In the genomic region with DNA sequence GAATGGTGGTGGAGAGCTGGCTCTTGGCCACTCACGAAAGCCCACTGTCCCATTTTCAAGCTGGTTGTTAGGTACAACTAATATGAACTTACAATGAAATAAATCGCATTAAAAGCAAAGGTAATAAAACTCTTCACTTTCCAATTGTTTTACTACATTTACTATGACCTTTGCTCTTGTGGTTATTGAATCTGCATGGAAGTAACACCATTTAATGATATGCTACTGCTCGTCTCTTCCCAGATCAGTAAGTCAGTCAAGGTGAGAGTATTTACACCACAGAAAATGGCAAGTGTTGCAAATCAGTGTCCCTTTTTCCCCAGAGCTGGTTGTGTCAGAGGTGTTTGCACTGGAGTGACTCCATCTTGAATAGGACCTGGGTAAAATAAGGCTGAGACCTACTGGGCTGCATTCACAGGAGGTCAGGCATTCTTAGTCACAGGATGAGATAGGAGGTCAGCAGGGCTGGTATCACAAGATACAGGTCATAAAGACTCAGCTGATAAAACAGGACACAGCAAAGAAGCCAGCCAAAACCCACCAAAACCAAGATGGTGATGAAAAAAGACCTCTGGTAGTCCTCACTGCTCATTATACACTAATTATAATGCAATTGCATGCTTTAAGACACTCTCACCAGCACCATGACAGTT, we compare ENCODE assay signal across 12 cellular contexts. TPM values are rescaled to one million over a fixed set of nuclear protein-coding genes. Genes with fewer than 3 reads are reported as not detected.
DNase-seq lines count a peak whose midpoint lies in the region; ATAC-seq and TF ChIP-seq lines count a peak whose summit lies in the region.
"Had no signal": no experiment of that assay in that cellular context is flagged by ENCODE, and none has a peak within 500 bp of the region (broad histone marks: within the 10 kb centered on the region; RNA-seq: fewer than 3 reads in every experiment).

No MANE protein-coding gene starts in this region.

- peaks cover 0 to 86% (median 68%) of the 10 kb centered on the region in 9 donors for H3K4me1 ChIP-seq in heart right ventricle
- peaks cover 2% of the 10 kb centered on the region for H3K4me1 ChIP-seq in right cardiac atrium (ENCODE audit: control insufficient read depth, insufficient read depth, low read length)
- peaks cover 52 to 80% of the 10 kb centered on the region in 2 donors for H3K4me1 ChIP-seq in left lung
- peaks cover 33% of the 10 kb centered on the region for H3K4me1 ChIP-seq in thymus (ENCODE audit: control insufficient read depth, insufficient read depth, low read length)
- H3K4me1 ChIP-seq in adrenal gland (replicated peaks in 1 of 2) = peaks cover 4 to 20% of the 10 kb centered on the region in 2 donors

- no peak for DNase-seq in heart right ventricle
- DNase-seq in right cardiac atrium = no peak
- DNase-seq in WTC11 (ENCODE audit: low spot score) = no peak
- no peak for DNase-seq in left lung
- DNase-seq in adrenal gland = no peak
- DNase-seq: activated T-cell treated with anti-CD3 and anti-CD28 coated beads, Interleukin-2, amount 50 U/mL, for 4 hours; dermis blood vessel endothelial cell; glutamatergic neuron had no signal

- H3K27ac ChIP-seq in heart right ventricle (peak overlapping the region in 6 of 10 donors; percentile 28 to 88 (median 52)), right cardiac atrium (ENCODE audit: low read length) (no peak overlapping the region), left lung (peak overlapping the region; percentile 49 to 67), thymus (ENCODE audit: low read depth) (peak overlapping the region; percentile 38), adrenal gland (peak overlapping the region in 1 of 5 donors; percentile 14)

- no peaks in the 10 kb centered on the region for H3K9me3 Mint-ChIP-seq in WTC11
- H3K9me3 Mint-ChIP-seq: activated T-cell treated with anti-CD3 and anti-CD28 coated beads, Interleukin-2, amount 50 U/mL, for 4 hours had no signal

- 92 to 93% methylated on average over 3 of the region's 3 CpGs for WGBS in heart right ventricle, 2 donors
- 82% methylated on average over 3 of the region's 3 CpGs for WGBS in right cardiac atrium
- WGBS in thymus = 96% methylated on average over 3 of the region's 3 CpGs
- 68 to 82% (median 76%) methylated on average over 3 of the region's 3 CpGs for WGBS in adrenal gland, 4 donors

- no peak overlapping the region for H3K4me3 ChIP-seq in heart right ventricle
- no peak overlapping the region for H3K4me3 ChIP-seq in right cardiac atrium (ENCODE audit: low read length)
- no peak overlapping the region for H3K4me3 ChIP-seq in left lung
- no peak overlapping the region for H3K4me3 ChIP-seq in thymus (ENCODE audit: low read length)
- H3K4me3 ChIP-seq in adrenal gland = no peak overlapping the region

- TF ChIP-seq POLR2A in adrenal gland (IDR thresholded peaks at IDR 0.05) = no peak

- no peak for TF ChIP-seq CTCF in heart right ventricle (IDR thresholded peaks at IDR 0.05)
- TF ChIP-seq CTCF in WTC11 (IDR thresholded peaks at IDR 0.05) = no peak
- no peak for TF ChIP-seq CTCF in left lung (IDR thresholded peaks at IDR 0.05)
- TF ChIP-seq CTCF in adrenal gland (IDR thresholded peaks at IDR 0.05) = no peak

- no peaks in the 10 kb centered on the region for H3K27me3 ChIP-seq in heart right ventricle
- no peaks in the 10 kb centered on the region for H3K27me3 ChIP-seq in right cardiac atrium (ENCODE audit: control insufficient read depth, insufficient read depth)
- H3K27me3 ChIP-seq in left lung = no peaks in the 10 kb centered on the region
- H3K27me3 ChIP-seq in thymus (ENCODE audit: control insufficient read depth, insufficient read depth) = no peaks in the 10 kb centered on the region
- no peaks in the 10 kb centered on the region for H3K27me3 ChIP-seq in adrenal gland

- ATAC-seq in heart right ventricle (no peak), right cardiac atrium (no peak), WTC11 (no peak), left lung (no peak), GM18868 (IDR thresholded peaks at IDR 0.05; ENCODE audit: unreplicated experiment) (no peak), GM21390 (IDR thresholded peaks at IDR 0.05; ENCODE audit: unreplicated experiment) (no peak)
- ATAC-seq: activated T-cell treated with anti-CD3 and anti-CD28 coated beads, Interleukin-2, amount 50 U/mL, for 4 hours; esophagus mucosa had no signal

- peak overlapping the region; percentile 44; the same call in 1 of the 2 replicates for H3K27ac Mint-ChIP-seq in WTC11

- H3K36me3 ChIP-seq in heart right ventricle = no peaks in the 10 kb centered on the region
- no peaks in the 10 kb centered on the region for H3K36me3 ChIP-seq in left lung
- H3K36me3 ChIP-seq in thymus (ENCODE audit: control insufficient read depth, insufficient read depth) = no peaks in the 10 kb centered on the region
- H3K36me3 ChIP-seq in adrenal gland (replicated peaks in 1 of 2) = no peaks in the 10 kb centered on the region

- H3K4me1 Mint-ChIP-seq in WTC11 = peaks cover 11% of the 10 kb centered on the region

- intact Hi-C loops in heart right ventricle (cut with DNase I) = loop anchor here in 7 of 10 donors (5.0 to 10.0 kb wide), 6 partner anchors 77 to 347 kb away; no protein-coding TSS in a partner anchor
- intact Hi-C loops in right cardiac atrium (cut with DNase I) = loop anchor here in 2 of 4 donors (10.0 kb wide), 1 partner anchor 77 kb away; no protein-coding TSS in a partner anchor
- intact Hi-C loops in left lung (cut with DNase I) = loop anchor here in 1 of 2 donors (10.0 kb wide), 1 partner anchor 97 kb away; no protein-coding TSS in a partner anchor
- intact Hi-C loops in adrenal gland (cut with DNase I) = no loop called here

- CTCF ChIA-PET in WTC11 (lab: Charles Lee) = no interaction called here

- POLR2A ChIA-PET in WTC11 (lab: Charles Lee) = no interaction called here

- no peak overlapping the region for H3K4me3 Mint-ChIP-seq in WTC11
- H3K4me3 Mint-ChIP-seq: activated T-cell treated with anti-CD3 and anti-CD28 coated beads, Interleukin-2, amount 50 U/mL, for 4 hours had no signal

- H3K36me3 Mint-ChIP-seq in WTC11 = no peaks in the 10 kb centered on the region

- no peaks in the 10 kb centered on the region for H3K27me3 Mint-ChIP-seq in WTC11 (ENCODE audit: low read depth)

- H3K9me3 ChIP-seq in heart right ventricle (no peaks in the 10 kb centered on the region), right cardiac atrium (ENCODE audit: control insufficient read depth, low read length) (no peaks in the 10 kb centered on the region), left lung (no peaks in the 10 kb centered on the region), thymus (ENCODE audit: control insufficient read depth) (no peaks in the 10 kb centered on the region), adrenal gland (replicated peaks in 1 of 3) (no peaks in the 10 kb centered on the region)

TF ChIP-seq in WTC11, 78 proteins besides CTCF, POLR2A, EP300 and RAD21 (continues in another document):
- TF ChIP-seq RELA (CRISPR knock-in tag; IDR thresholded peaks at IDR 0.05; ENCODE audit: borderline replicate concordance) = no peak
- TF ChIP-seq, protein P1, sequence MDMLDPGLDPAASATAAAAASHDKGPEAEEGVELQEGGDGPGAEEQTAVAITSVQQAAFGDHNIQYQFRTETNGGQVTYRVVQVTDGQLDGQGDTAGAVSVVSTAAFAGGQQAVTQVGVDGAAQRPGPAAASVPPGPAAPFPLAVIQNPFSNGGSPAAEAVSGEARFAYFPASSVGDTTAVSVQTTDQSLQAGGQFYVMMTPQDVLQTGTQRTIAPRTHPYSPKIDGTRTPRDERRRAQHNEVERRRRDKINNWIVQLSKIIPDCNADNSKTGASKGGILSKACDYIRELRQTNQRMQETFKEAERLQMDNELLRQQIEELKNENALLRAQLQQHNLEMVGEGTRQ (CRISPR knock-in tag; IDR thresholded peaks at IDR 0.05) = no peak
- no peak for TF ChIP-seq NFE2L1 (CRISPR knock-in tag; IDR thresholded peaks at IDR 0.05)
- TF ChIP-seq FOXJ3 (CRISPR knock-in tag; IDR thresholded peaks at IDR 0.05; ENCODE audit: borderline replicate concordance) = no peak
- TF ChIP-seq, protein P2, sequence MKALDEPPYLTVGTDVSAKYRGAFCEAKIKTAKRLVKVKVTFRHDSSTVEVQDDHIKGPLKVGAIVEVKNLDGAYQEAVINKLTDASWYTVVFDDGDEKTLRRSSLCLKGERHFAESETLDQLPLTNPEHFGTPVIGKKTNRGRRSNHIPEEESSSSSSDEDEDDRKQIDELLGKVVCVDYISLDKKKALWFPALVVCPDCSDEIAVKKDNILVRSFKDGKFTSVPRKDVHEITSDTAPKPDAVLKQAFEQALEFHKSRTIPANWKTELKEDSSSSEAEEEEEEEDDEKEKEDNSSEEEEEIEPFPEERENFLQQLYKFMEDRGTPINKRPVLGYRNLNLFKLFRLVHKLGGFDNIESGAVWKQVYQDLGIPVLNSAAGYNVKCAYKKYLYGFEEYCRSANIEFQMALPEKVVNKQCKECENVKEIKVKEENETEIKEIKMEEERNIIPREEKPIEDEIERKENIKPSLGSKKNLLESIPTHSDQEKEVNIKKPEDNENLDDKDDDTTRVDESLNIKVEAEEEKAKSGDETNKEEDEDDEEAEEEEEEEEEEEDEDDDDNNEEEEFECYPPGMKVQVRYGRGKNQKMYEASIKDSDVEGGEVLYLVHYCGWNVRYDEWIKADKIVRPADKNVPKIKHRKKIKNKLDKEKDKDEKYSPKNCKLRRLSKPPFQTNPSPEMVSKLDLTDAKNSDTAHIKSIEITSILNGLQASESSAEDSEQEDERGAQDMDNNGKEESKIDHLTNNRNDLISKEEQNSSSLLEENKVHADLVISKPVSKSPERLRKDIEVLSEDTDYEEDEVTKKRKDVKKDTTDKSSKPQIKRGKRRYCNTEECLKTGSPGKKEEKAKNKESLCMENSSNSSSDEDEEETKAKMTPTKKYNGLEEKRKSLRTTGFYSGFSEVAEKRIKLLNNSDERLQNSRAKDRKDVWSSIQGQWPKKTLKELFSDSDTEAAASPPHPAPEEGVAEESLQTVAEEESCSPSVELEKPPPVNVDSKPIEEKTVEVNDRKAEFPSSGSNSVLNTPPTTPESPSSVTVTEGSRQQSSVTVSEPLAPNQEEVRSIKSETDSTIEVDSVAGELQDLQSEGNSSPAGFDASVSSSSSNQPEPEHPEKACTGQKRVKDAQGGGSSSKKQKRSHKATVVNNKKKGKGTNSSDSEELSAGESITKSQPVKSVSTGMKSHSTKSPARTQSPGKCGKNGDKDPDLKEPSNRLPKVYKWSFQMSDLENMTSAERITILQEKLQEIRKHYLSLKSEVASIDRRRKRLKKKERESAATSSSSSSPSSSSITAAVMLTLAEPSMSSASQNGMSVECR (CRISPR knock-in tag; IDR thresholded peaks at IDR 0.05; ENCODE audit: borderline replicate concordance) = no peak
- no peak for TF ChIP-seq EMX1 (CRISPR knock-in tag; IDR thresholded peaks at IDR 0.05)
- TF ChIP-seq SMAD4 (CRISPR knock-in tag; IDR thresholded peaks at IDR 0.05) = no peak
- TF ChIP-seq TCF7 (CRISPR knock-in tag; IDR thresholded peaks at IDR 0.05; ENCODE audit: low read depth) = no peak

RNA-seq across cellular contexts. Expression of gene FRMD4B, which starts 57.7 kb away (rescaled TPM):
- total RNA-seq in heart right ventricle (10 to 100 TPM in 9 of 10 donors, 1 to 10 TPM in 1; 9.5 to 31.0 (median 17.7) TPM), right cardiac atrium (10 to 100 TPM; 28.5 to 42.1 (median 31.2) TPM), WTC11 (2021) (4.0 to 6.7 TPM (median 5.9 TPM) in 3 replicates), left lung (10 to 100 TPM; 49.0 to 70.6 TPM), adrenal gland (100 to 1,000 TPM in 1 of 8 donors, 10 to 100 TPM in 7; 12.5 to 165 (median 20.3) TPM)
- polyA plus RNA-seq in heart right ventricle (1 to 10 TPM; 4.1 to 7.8 TPM), right cardiac atrium (8.8 TPM), thymus (12.8 TPM), adrenal gland (1 to 10 TPM; 5.5 to 8.8 (median 7.1) TPM)

Comparison
In these comparisons a context has a peak if more than half of its experiments do, and no peak if none do; other contexts are left out.
1. intact Hi-C loops: an anchor here in heart right ventricle (5.0 to 10.0 kb wide); none called in adrenal gland.